Comparison of ENCODE assay signal across 11 cellular contexts in the genomic region with DNA sequence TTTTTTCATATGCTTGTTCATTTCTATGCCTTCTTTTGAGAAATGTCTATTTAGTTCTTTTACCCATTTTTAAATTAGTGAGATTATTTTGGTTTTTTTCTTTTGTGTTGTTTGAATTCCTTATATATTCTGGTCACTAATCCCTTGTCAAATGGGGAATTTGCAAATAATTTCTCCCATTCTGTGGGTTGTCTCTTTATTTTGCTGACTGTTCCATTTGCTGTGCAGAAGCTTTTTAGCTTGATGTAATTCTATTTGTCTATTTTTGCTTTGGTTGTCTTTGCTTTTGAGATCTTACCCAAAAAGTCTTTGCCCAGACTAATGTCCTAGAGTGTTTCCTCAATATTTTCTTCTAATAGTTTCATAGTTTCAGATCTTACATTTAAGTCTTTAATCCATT.
"Had no signal": no experiment of that assay in that cellular context is flagged by ENCODE, and none has a peak within 500 bp of the region (broad histone marks: within the 10 kb centered on the region; RNA-seq: fewer than 3 reads in every experiment).

No MANE protein-coding gene starts in this region.

- ATAC-seq: GM23338, HCT116 had no signal

- DNase-seq: GM23248, GOT3, H7, H9, HCEC 1CT, HFFc6 had no signal

- H3K36me3 ChIP-seq: HAP-1 had no signal

- H3K4me3 ChIP-seq: GM23248, GM23338, HAP-1 had no signal

- FAIRE-seq: H1, H54 had no signal

- H3K4me3 Mint-ChIP-seq: GM23338, H9, HFFc6 had no signal

- H3K9ac ChIP-seq: GM23248 had no signal

- H3K27ac Mint-ChIP-seq: GM23338, HFFc6 had no signal

- H3K27ac ChIP-seq: GM23248 had no signal

- H3K9me3 ChIP-seq: HAP-1 had no signal

- H3K9me3 Mint-ChIP-seq: GM23338, H9 had no signal

- H3K4me1 Mint-ChIP-seq: GM23338, H9 had no signal

- H2AFZ ChIP-seq: GM23248, GM23338 had no signal

- H3K4me2 ChIP-seq: GM23338 had no signal

- H3K4me1 ChIP-seq: HAP-1 had no signal
